Comparison of ENCODE assay signal across 8 cellular contexts in the genomic region with DNA sequence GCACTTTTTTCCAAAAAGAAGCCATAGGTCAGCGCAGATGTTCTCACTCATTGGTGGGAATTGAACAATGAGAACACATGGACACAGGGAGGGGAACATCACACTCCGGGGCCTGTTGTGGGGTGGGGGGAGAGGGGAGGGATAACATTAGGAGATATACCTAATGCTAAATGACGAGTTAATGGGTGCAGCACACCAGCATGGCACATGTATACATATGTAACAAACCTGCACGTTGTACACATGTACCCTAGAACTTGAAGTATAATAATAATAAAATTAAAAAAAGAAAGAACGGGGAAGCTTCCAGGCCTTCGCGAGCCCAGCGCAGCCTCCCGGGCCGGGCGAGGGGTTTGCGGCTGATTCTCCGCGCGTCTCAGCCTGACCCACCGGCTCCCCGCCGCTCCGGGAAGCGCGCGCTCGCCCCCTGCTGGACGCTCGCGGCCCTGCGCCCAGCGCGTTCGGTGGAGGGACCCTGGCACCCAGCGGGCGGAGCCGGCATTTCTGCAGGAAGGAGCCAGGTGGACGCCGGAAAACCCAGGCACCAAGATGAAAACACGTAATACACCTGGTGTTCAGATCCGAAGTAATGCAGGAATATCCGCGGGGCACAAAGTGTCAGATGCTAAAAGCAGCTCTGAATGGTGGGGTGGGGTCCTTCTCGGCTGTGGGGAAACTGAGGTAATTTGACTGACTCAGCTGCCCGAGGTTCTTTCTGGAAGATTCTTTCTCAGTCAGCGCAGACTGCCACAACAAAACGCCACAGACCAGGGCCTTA.
A peak's percentile ranks its signal among the peaks of the same experiment; 100 is the strongest.
DNase-seq lines count a peak whose midpoint lies in the region; ATAC-seq and TF ChIP-seq lines count a peak whose summit lies in the region.
"Not testable (repeated sequence)": the region's sequence is repeated elsewhere in the genome, so short reads cannot be mapped to it uniquely, and the experiment has no call there.

No MANE protein-coding gene starts in this region.

- not testable (repeated sequence) for H2AFZ ChIP-seq in KMS-11 (ENCODE audit: low read depth); OCI-LY1 (ENCODE audit: low read length)

- not testable (repeated sequence) for H3K27ac ChIP-seq in KMS-11; OCI-LY1 (ENCODE audit: low read depth, low read length, poor library complexity, severe bottlenecking); upper lobe of right lung

- not testable (repeated sequence) for H3K4me2 ChIP-seq in KMS-11; OCI-LY1 (ENCODE audit: low read length)

- H3K79me2 ChIP-seq in KMS-11 (ENCODE audit: insufficient read depth, low read depth); OCI-LY1 (ENCODE audit: insufficient read depth, low read length): not testable (repeated sequence)

- not testable (repeated sequence) for H4K20me1 ChIP-seq in KMS-11 (ENCODE audit: insufficient read depth); OCI-LY1 (ENCODE audit: insufficient read depth, low read length)

- not testable (repeated sequence) for H3K9ac ChIP-seq in KMS-11; OCI-LY1 (ENCODE audit: low read length)

- not testable (repeated sequence) for H3K9me2 ChIP-seq in OCI-LY1 (ENCODE audit: low read depth, low read length)

- not testable (repeated sequence) for H3K4me1 ChIP-seq in KMS-11 (ENCODE audit: low read depth, poor library complexity, severe bottlenecking); OCI-LY1 (ENCODE audit: insufficient read depth, low read length, severe bottlenecking); upper lobe of right lung

- intact Hi-C loops in upper lobe of right lung (cut with DNase I): loop anchor here (10.0 kb wide), 1 partner anchor 328 kb away; a partner anchor contains a TSS

- not testable (repeated sequence) for H3F3A ChIP-seq in OCI-LY1 (ENCODE audit: insufficient read depth, low read length)

- TF ChIP-seq CTCF in KMS-11 (conservative IDR thresholded peaks at IDR 0.05; ENCODE audit: low read depth, low read length) (peak; percentile 82), OCI-LY1 (IDR thresholded peaks at IDR 0.05; ENCODE audit: low read length) (peak; percentile 95), retinal pigment epithelial cell (conservative IDR thresholded peaks at IDR 0.05; ENCODE audit: low read depth, low read length) (peak; percentile 86), upper lobe of right lung (IDR thresholded peaks at IDR 0.05) (peak; percentile 100)

- peaks cover 28% of the 10 kb centered on the region; the same call in 1 of the 2 replicates for H3K27me3 ChIP-seq in KMS-11 (ENCODE audit: insufficient read depth, low read depth)
- not testable (repeated sequence) for H3K27me3 ChIP-seq in OCI-LY1 (ENCODE audit: insufficient read depth, low read length); upper lobe of right lung

- peak; percentile 93 for ATAC-seq in upper lobe of right lung

- not testable (repeated sequence) for H3K9me3 ChIP-seq in OCI-LY1 (ENCODE audit: low read length); upper lobe of right lung

- DNase-seq in GM03348 (ENCODE audit: low spot score) (peak; percentile 95), iPS-NIHi11 (ENCODE audit: low spot score) (peak; percentile 99), retinal pigment epithelial cell (ENCODE audit: low read depth) (peak; percentile 2), upper lobe of right lung (peak; percentile 86)
- peak; percentile 70 to 75 for DNase-seq in activated CD4-positive, alpha-beta T cell treated with anti-CD3 and anti-CD28 coated beads, Interleukin-2, amount 50 U/mL, for 48 hours
- peak; percentile 46 for DNase-seq in central memory CD4-positive, alpha-beta T cell

- H3K4me3 ChIP-seq in KMS-11 (IDR thresholded peaks at IDR 0.05; ENCODE audit: insufficient read depth, low read depth, low read length); OCI-LY1 (ENCODE audit: low read depth, low read length, poor library complexity, severe bottlenecking); retinal pigment epithelial cell (ENCODE audit: low read length); upper lobe of right lung: not testable (repeated sequence)

- not testable (repeated sequence) for H3K36me3 ChIP-seq in KMS-11 (ENCODE audit: insufficient read depth); OCI-LY1 (ENCODE audit: insufficient read depth, low read length); upper lobe of right lung

Comparison
In these comparisons a context has a peak if more than half of its experiments do, and no peak if none do; other contexts are left out.
1. DNase-seq: peak in every context shown above with its lines; median percentile 99 in iPS-NIHi11; 95 in GM03348; 86 in upper lobe of right lung; 72 in activated CD4-positive, alpha-beta T cell treated with anti-CD3 and anti-CD28 coated beads, Interleukin-2, amount 50 U/mL, for 48 hours; 46 in central memory CD4-positive, alpha-beta T cell; 2 in retinal pigment epithelial cell.